Comparison of ENCODE assay signal across 3 cellular contexts in genomic region chr11:134801526-134801925, GRCh38.
TF ChIP-seq lines count a peak whose summit lies in the region.

No MANE protein-coding gene starts in this region.

TF ChIP-seq in SK-N-SH, 30 proteins besides CTCF, POLR2A, EP300 and RAD21 (continues in another document):
- TF ChIP-seq CHD2 (IDR thresholded peaks at IDR 0.05; ENCODE audit: low read length, partially characterized antibody), result no peak
- TF ChIP-seq FOSL2 (IDR thresholded peaks at IDR 0.05; ENCODE audit: borderline replicate concordance, low read depth), result no peak
- no peak for TF ChIP-seq EZH2phosphoT487 (IDR thresholded peaks at IDR 0.05; ENCODE audit: borderline replicate concordance, low read depth)
- TF ChIP-seq RCOR1 (IDR thresholded peaks at IDR 0.05; ENCODE audit: low read length), result no peak
- no peak for TF ChIP-seq TAF1 (IDR thresholded peaks at IDR 0.05; ENCODE audit: borderline replicate concordance, low read depth, low read length)
- no peak for TF ChIP-seq JUND (IDR thresholded peaks at IDR 0.05)
- no peak for TF ChIP-seq POLR2AphosphoS5 (IDR thresholded peaks at IDR 0.05; ENCODE audit: low read depth, low read length)
- TF ChIP-seq ZBTB33 (IDR thresholded peaks at IDR 0.05; ENCODE audit: borderline replicate concordance, low read depth), result no peak
- no peak for TF ChIP-seq YY1 (IDR thresholded peaks at IDR 0.05; ENCODE audit: low read depth)
- TF ChIP-seq MAX (IDR thresholded peaks at IDR 0.05; ENCODE audit: low read depth), result no peak
- TF ChIP-seq GATA2 (CRISPR knock-in tag; IDR thresholded peaks at IDR 0.05), result no peak
- TF ChIP-seq REST (IDR thresholded peaks at IDR 0.05; ENCODE audit: low read depth, low read length), result no peak
- no peak for TF ChIP-seq TCF12 (IDR thresholded peaks at IDR 0.05)

TF ChIP-seq in SK-N-SH treated with all-trans-retinoic acid at 6 μM for 48 hours, 23 proteins besides CTCF, POLR2A, EP300 and RAD21:
- no peak for TF ChIP-seq BACH2 (CRISPR knock-in tag; IDR thresholded peaks at IDR 0.05; ENCODE audit: borderline replicate concordance)
- no peak for TF ChIP-seq ISL1 (CRISPR knock-in tag; IDR thresholded peaks at IDR 0.05)
- TF ChIP-seq POU6F1 (CRISPR knock-in tag; IDR thresholded peaks at IDR 0.05; ENCODE audit: borderline replicate concordance, low read depth), result no peak
- no peak for TF ChIP-seq ARNTL (CRISPR knock-in tag; IDR thresholded peaks at IDR 0.05; ENCODE audit: borderline replicate concordance, low read depth)
- no peak for TF ChIP-seq ZFP30 (CRISPR knock-in tag; IDR thresholded peaks at IDR 0.05)
- TF ChIP-seq PPARA (CRISPR knock-in tag; IDR thresholded peaks at IDR 0.05; ENCODE audit: borderline replicate concordance), result no peak
- TF ChIP-seq CREB5 (CRISPR knock-in tag; IDR thresholded peaks at IDR 0.05; ENCODE audit: low read depth), result no peak
- TF ChIP-seq ZNF70 (CRISPR knock-in tag; IDR thresholded peaks at IDR 0.05), result no peak
- TF ChIP-seq TOX (CRISPR knock-in tag; IDR thresholded peaks at IDR 0.05; ENCODE audit: borderline replicate concordance), result no peak
- TF ChIP-seq RARB (CRISPR knock-in tag; IDR thresholded peaks at IDR 0.05), result no peak

TF ChIP-seq in H1, 55 proteins besides CTCF, POLR2A, EP300 and RAD21:
- TF ChIP-seq RXRA (IDR thresholded peaks at IDR 0.05; ENCODE audit: insufficient read depth, low read depth, low read length) (no peak), GTF2F1 (IDR thresholded peaks at IDR 0.05; ENCODE audit: borderline replicate concordance, low read depth, low read length) (no peak), BCL11A (IDR thresholded peaks at IDR 0.05; ENCODE audit: low read depth in 2 of 2, low read length in 2 of 2) (no peak), BACH1 (IDR thresholded peaks at IDR 0.05; ENCODE audit: low read length) (no peak), SAP30 (IDR thresholded peaks at IDR 0.05; ENCODE audit: insufficient read depth, insufficient replicate concordance, low read length) (no peak), ZNF274 (IDR thresholded peaks at IDR 0.05; ENCODE audit: borderline replicate concordance, extremely low read depth, low read length) (no peak), RFX5 (IDR thresholded peaks at IDR 0.05; ENCODE audit: borderline replicate concordance, low read depth, low read length) (no peak), CBX8 (IDR thresholded peaks at IDR 0.05; ENCODE audit: borderline replicate concordance, low read depth, low read length) (no peak), SIX5 (IDR thresholded peaks at IDR 0.05; ENCODE audit: low read depth, low read length) (no peak), CBX5 (IDR thresholded peaks at IDR 0.05; ENCODE audit: low read depth, low read length) (no peak), SUZ12 (IDR thresholded peaks at IDR 0.05; ENCODE audit: low read length) (no peak), GABPA (IDR thresholded peaks at IDR 0.05; ENCODE audit: borderline replicate concordance, insufficient read depth, low read length) (no peak), JUND (IDR thresholded peaks at IDR 0.05; ENCODE audit: low read length) (no peak), SIN3A (conservative IDR thresholded peaks at IDR 0.05 in 1 of 2, IDR thresholded peaks at IDR 0.05 in 1 of 2; ENCODE audit: low read depth in 1 of 2, low read length in 2 of 2) (no peak), EZH2 (IDR thresholded peaks at IDR 0.05; ENCODE audit: low read depth, low read length, severe bottlenecking) (no peak), EGR1 (IDR thresholded peaks at IDR 0.05; ENCODE audit: borderline replicate concordance, low read depth, low read length) (no peak), SP1 (IDR thresholded peaks at IDR 0.05; ENCODE audit: low read depth, low read length) (no peak)
TF ChIP-seq in H1: peak in this region for 0.
